Comparison of ENCODE assay signal across 19 cellular contexts in genomic region chr14:92718659-92719058, GRCh38. TPM values are rescaled to one million over a fixed set of nuclear protein-coding genes. Genes with fewer than 3 reads are reported as not detected.
A peak's percentile ranks its signal among the peaks of the same experiment; 100 is the strongest.
DNase-seq lines count a peak whose midpoint lies in the region; ATAC-seq and TF ChIP-seq lines count a peak whose summit lies in the region.
"Had no signal": no experiment of that assay in that cellular context is flagged by ENCODE, and none has a peak within 500 bp of the region (broad histone marks: within the 10 kb centered on the region; RNA-seq: fewer than 3 reads in every experiment).

No MANE protein-coding gene starts in this region.

- H3K36me3 ChIP-seq in ACC112 (ENCODE audit: insufficient read depth, low read length) (no peaks in the 10 kb centered on the region), brain microvascular endothelial cell (replicated peaks) (peaks cover 5% of the 10 kb centered on the region), osteoblast (ENCODE audit: insufficient read depth, low read length) (peaks cover 5% of the 10 kb centered on the region), Peyer's patch (peaks cover 0 to 10% (median 0%) of the 10 kb centered on the region in 3 donors), esophagus muscularis mucosa (peaks cover 0 to 29% (median 12%) of the 10 kb centered on the region in 4 donors)

- peak; percentile 63 for DNase-seq in GM03348 (ENCODE audit: low spot score)
- peak; percentile 91 for DNase-seq in brain microvascular endothelial cell
- DNase-seq in osteoblast (ENCODE audit: insufficient read length, low spot score, missing footprints): peak; percentile 98
- DNase-seq in Peyer's patch: no peak
- no peak for DNase-seq in NCI-H187 (lab: John Stamatoyannopoulos, UW)
- no peak for DNase-seq in esophagus muscularis mucosa (ENCODE audit: extremely low spot score)
- DNase-seq: Calu3; CD8-positive, alpha-beta T cell; NCI-H1105; NCI-H2081 treated with DMSO at 0.1 percent for 48 hours; NCI-H446 treated with DMSO at 0.1 percent for 48 hours; NCI-H748 treated with DMSO at 0.1 percent for 48 hours; SHP77 had no signal

- intact Hi-C loops in esophagus muscularis mucosa (cut with DNase I): no loop called here

- in situ Hi-C loops in brain microvascular endothelial cell (cut with HindIII; ENCODE audit: low pct_ligation_motif_present, low sequenced_read_pairs): no loop called here

- TF ChIP-seq EP300 in esophagus muscularis mucosa (IDR thresholded peaks at IDR 0.05): no peak

- TF ChIP-seq CTCF in brain microvascular endothelial cell (IDR thresholded peaks at IDR 0.05; ENCODE audit: low read depth, low read length, missing control alignments) (no peak), osteoblast (IDR thresholded peaks at IDR 0.05; ENCODE audit: extremely low read depth, low read depth, low read length) (no peak), Peyer's patch (IDR thresholded peaks at IDR 0.05) (no peak), esophagus muscularis mucosa (IDR thresholded peaks at IDR 0.05) (no peak)

- H3K27me3 ChIP-seq in ACC112 (ENCODE audit: insufficient read depth, low read length) (no peaks in the 10 kb centered on the region), brain microvascular endothelial cell (replicated peaks) (no peaks in the 10 kb centered on the region), osteoblast (ENCODE audit: insufficient read depth, low read length) (no peaks in the 10 kb centered on the region), Peyer's patch (no peaks in the 10 kb centered on the region), esophagus muscularis mucosa (no peaks in the 10 kb centered on the region)
- H3K27me3 ChIP-seq: BLaER1 had no signal

- H3K9me3 ChIP-seq in osteoblast (ENCODE audit: low read depth, low read length) (no peaks in the 10 kb centered on the region), Peyer's patch (no peaks in the 10 kb centered on the region), esophagus muscularis mucosa (no peaks in the 10 kb centered on the region)
- H3K9me3 ChIP-seq: BLaER1 had no signal

- no peak for ATAC-seq in HG03432 (IDR thresholded peaks at IDR 0.05; ENCODE audit: unreplicated experiment)
- ATAC-seq: K562, SK-N-SH treated with all-trans-retinoic acid at 6 μM for 48 hours had no signal

- H3K4me3 ChIP-seq in ACC112 (ENCODE audit: low read depth, low read length): no peak overlapping the region
- H3K4me3 ChIP-seq in brain microvascular endothelial cell (ENCODE audit: low read depth, low read length): no peak overlapping the region
- no peak overlapping the region for H3K4me3 ChIP-seq in osteoblast (ENCODE audit: insufficient read depth, low read length)
- no peak overlapping the region for H3K4me3 ChIP-seq in Peyer's patch
- H3K4me3 ChIP-seq in esophagus muscularis mucosa: no peak overlapping the region
- H3K4me3 ChIP-seq: BLaER1, K562 had no signal

- H3K79me2 ChIP-seq in ACC112 (ENCODE audit: control insufficient read depth, insufficient read depth, low read length, unreplicated experiment) (peaks cover 7% of the 10 kb centered on the region), osteoblast (ENCODE audit: insufficient read depth, low read length) (no peaks in the 10 kb centered on the region)

- H3K27ac ChIP-seq in ACC112 (ENCODE audit: low read depth, low read length) (peak overlapping the region; percentile 67), brain microvascular endothelial cell (peak overlapping the region; percentile 89), osteoblast (ENCODE audit: low read depth, low read length) (peak overlapping the region; percentile 84), Peyer's patch (no peak overlapping the region), esophagus muscularis mucosa (replicated peaks in 1 of 4) (no peak overlapping the region)
- H3K27ac ChIP-seq: BLaER1, HL-60 had no signal

- WGBS in esophagus muscularis mucosa: 88% methylated on average over 8 of the region's 8 CpGs

- H3K4me2 ChIP-seq in osteoblast (ENCODE audit: insufficient read depth, low read length): peak overlapping the region; percentile 9
- H3K4me2 ChIP-seq: BLaER1 had no signal

- TF ChIP-seq POLR2A in Peyer's patch (IDR thresholded peaks at IDR 0.05) (no peak), esophagus muscularis mucosa (IDR thresholded peaks at IDR 0.05; ENCODE audit: low read depth) (no peak)

- no peaks in the 10 kb centered on the region for H4K20me1 ChIP-seq in osteoblast (ENCODE audit: insufficient read depth, low read length)
- H4K20me1 ChIP-seq: BLaER1 had no signal

- H2AFZ ChIP-seq in ACC112 (ENCODE audit: low read length, unreplicated experiment): no peak overlapping the region
- H2AFZ ChIP-seq in osteoblast (ENCODE audit: low read length): no peak overlapping the region

- H3K4me1 ChIP-seq in ACC112 (ENCODE audit: control insufficient read depth, insufficient read depth, low read length, unreplicated experiment) (peaks cover 24% of the 10 kb centered on the region), osteoblast (ENCODE audit: insufficient read depth, low read length) (peaks cover 27% of the 10 kb centered on the region), Peyer's patch (peaks cover 0 to 12% (median 0%) of the 10 kb centered on the region in 4 donors), esophagus muscularis mucosa (peaks cover 9 to 17% (median 15%) of the 10 kb centered on the region in 4 donors)

RNA-seq across cellular contexts. Expression of gene LGMN, which starts 29.8 kb away (rescaled TPM):
- 67.5 and 89.4 TPM in 2 replicates for total RNA-seq in osteoblast
- 100 to 1,000 TPM in 1 of 4 donors, 10 to 100 TPM in 3; 16.5 to 108 (median 82.5) TPM for total RNA-seq in Peyer's patch
- 100 to 1,000 TPM in 1 of 4 donors, 10 to 100 TPM in 3; 64.2 to 110 (median 71.5) TPM for total RNA-seq in esophagus muscularis mucosa

Comparison
In these comparisons a context has a peak if more than half of its experiments do, and no peak if none do; other contexts are left out.
1. H3K27ac ChIP-seq: peak in ACC112 (single experiment), brain microvascular endothelial cell (single experiment) and osteoblast (single experiment); none in Peyer's patch (0 of 4) and esophagus muscularis mucosa (0 of 4).
2. DNase-seq: peak in GM03348 (single experiment), brain microvascular endothelial cell (single experiment) and osteoblast (single experiment); none in Peyer's patch (0 of 3), NCI-H187 (0 of 2) and esophagus muscularis mucosa (single experiment).